ENCODE assay signal across 8 cellular contexts in genomic region chr2:27370816-27371620, GRCh38. TPM values are rescaled to one million over a fixed set of nuclear protein-coding genes. Genes with fewer than 3 reads are reported as not detected.
DNase-seq lines count a peak whose midpoint lies in the region; ATAC-seq and TF ChIP-seq lines count a peak whose summit lies in the region.

No MANE protein-coding gene starts in this region.

- peaks cover 48% of the 10 kb centered on the region for H3K4me1 Mint-ChIP-seq in central memory CD8-positive, alpha-beta T cell

- peak overlapping the region; percentile 86 for H3K4me3 Mint-ChIP-seq in central memory CD8-positive, alpha-beta T cell

- H3K27ac Mint-ChIP-seq in central memory CD8-positive, alpha-beta T cell (ENCODE audit: low read depth) = peak overlapping the region; percentile 91

- peak; percentile 40 for DNase-seq in Caki2 (ENCODE audit: low read depth)
- no peak for DNase-seq in central memory CD8-positive, alpha-beta T cell (ENCODE audit: low spot score in 2 of 2)
- no peak for DNase-seq in left lobe of liver (ENCODE audit: low spot score)
- DNase-seq in stimulated activated naive CD8-positive, alpha-beta T cell treated with anti-CD3 and anti-CD28 coated beads, Interleukin-15, Interleukin-2, amounts not matched to agents 100 U/mL and 50 U/mL, for 24 hours = peak; percentile 50
- DNase-seq in mucosa of gallbladder (ENCODE audit: low spot score) = no peak

- H3K27me3 Mint-ChIP-seq in central memory CD8-positive, alpha-beta T cell = no peaks in the 10 kb centered on the region

- no peaks in the 10 kb centered on the region for H3K9me3 Mint-ChIP-seq in central memory CD8-positive, alpha-beta T cell

- H3K36me3 Mint-ChIP-seq in central memory CD8-positive, alpha-beta T cell (ENCODE audit: insufficient read depth) = peaks cover 36% of the 10 kb centered on the region

- in situ Hi-C loops in Caki2 (cut with HindIII; ENCODE audit: low pct_unique_long_range_greater_than_20kb, low sequenced_read_pairs) = no loop called here

- peak; percentile 28 for ATAC-seq in GM19438 (IDR thresholded peaks at IDR 0.05; ENCODE audit: low read depth, unreplicated experiment)
- peak; percentile 6 for ATAC-seq in HG03520 (IDR thresholded peaks at IDR 0.05; ENCODE audit: unreplicated experiment)
- ATAC-seq in SK-N-SH treated with all-trans-retinoic acid at 6 μM for 48 hours = peak; percentile 48
- ATAC-seq in central memory CD8-positive, alpha-beta T cell (replicated peaks; ENCODE audit: extremely low read depth, poor library complexity, severe bottlenecking) = peak; percentile 2
- peak; percentile 40 for ATAC-seq in left lobe of liver
- peak; percentile 5 for ATAC-seq in stimulated activated naive CD8-positive, alpha-beta T cell treated with anti-CD3 and anti-CD28 coated beads, Interleukin-15, Interleukin-2, amounts not matched to agents 100 U/mL and 50 U/mL, for 24 hours

TF ChIP-seq in SK-N-SH treated with all-trans-retinoic acid at 6 μM for 48 hours, 23 proteins besides CTCF, POLR2A, EP300 and RAD21:
- no peak for TF ChIP-seq ZFP3 (CRISPR knock-in tag; IDR thresholded peaks at IDR 0.05)
- TF ChIP-seq PPARA (CRISPR knock-in tag; IDR thresholded peaks at IDR 0.05; ENCODE audit: borderline replicate concordance) = no peak
- TF ChIP-seq ESRRG (CRISPR knock-in tag; IDR thresholded peaks at IDR 0.05) = no peak
- no peak for TF ChIP-seq PATZ1 (CRISPR knock-in tag; IDR thresholded peaks at IDR 0.05; ENCODE audit: borderline replicate concordance)
- TF ChIP-seq TSHZ2 (CRISPR knock-in tag; IDR thresholded peaks at IDR 0.05) = no peak
- no peak for TF ChIP-seq CREB5 (CRISPR knock-in tag; IDR thresholded peaks at IDR 0.05; ENCODE audit: low read depth)
- no peak for TF ChIP-seq ARNTL (CRISPR knock-in tag; IDR thresholded peaks at IDR 0.05; ENCODE audit: borderline replicate concordance, low read depth)

RNA-seq across cellular contexts. Expression of gene SNX17, which starts 0.6 kb away (rescaled TPM):
- 307 and 358 TPM in 2 replicates for total RNA-seq in Caki2 (2014; rRNA removed; shearing (Covaris generic); ENCODE audit: low replicate concordance)
- total RNA-seq in left lobe of liver = 56.1 TPM
- total RNA-seq in mucosa of gallbladder = 105 TPM

RNA-seq across cellular contexts. Expression of gene EIF2B4, which starts 0.9 kb away (rescaled TPM):
- 23.5 and 43.0 TPM in 2 replicates for total RNA-seq in Caki2 (2014; rRNA removed; shearing (Covaris generic); ENCODE audit: low replicate concordance)
- total RNA-seq in left lobe of liver = 17.4 TPM
- total RNA-seq in mucosa of gallbladder = 32.3 TPM

RNA-seq across cellular contexts. Expression of gene ZNF513, which starts 9.5 kb away (rescaled TPM):
- total RNA-seq in Caki2 (2014; rRNA removed; shearing (Covaris generic); ENCODE audit: low replicate concordance) = 12.3 and 19.0 TPM in 2 replicates
- total RNA-seq in left lobe of liver (10.5 TPM), mucosa of gallbladder (25.6 TPM)

RNA-seq across cellular contexts. Expression of gene GTF3C2, which starts 14.5 kb away (rescaled TPM):
- total RNA-seq in Caki2 (2014; rRNA removed; shearing (Covaris generic); ENCODE audit: low replicate concordance) = 68.2 and 70.7 TPM in 2 replicates
- total RNA-seq in left lobe of liver (19.2 TPM), mucosa of gallbladder (49.5 TPM)

RNA-seq across cellular contexts. Expression of gene PPM1G, which starts 38.4 kb away (rescaled TPM):
- 148 and 186 TPM in 2 replicates for total RNA-seq in Caki2 (2014; rRNA removed; shearing (Covaris generic); ENCODE audit: low replicate concordance)
- total RNA-seq in left lobe of liver = 23.3 TPM
- total RNA-seq in mucosa of gallbladder = 56.7 TPM

Comparison
In these comparisons a context has a peak if more than half of its experiments do, and no peak if none do; other contexts are left out.
1. DNase-seq: peak in Caki2 (single experiment) and stimulated activated naive CD8-positive, alpha-beta T cell treated with anti-CD3 and anti-CD28 coated beads, Interleukin-15, Interleukin-2, amounts not matched to agents 100 U/mL and 50 U/mL, for 24 hours (single experiment); none in central memory CD8-positive, alpha-beta T cell (0 of 2), left lobe of liver (single experiment) and mucosa of gallbladder (single experiment).
2. Peak in every context shown above with its lines, with median percentiles within 50 percentile points of each other: ATAC-seq.